ENCODE assay signal across 29 cellular contexts in genomic region chr4:165721815-165722214, GRCh38.
"Had no signal": no experiment of that assay in that cellular context is flagged by ENCODE, and none has a peak within 500 bp of the region (broad histone marks: within the 10 kb centered on the region; RNA-seq: fewer than 3 reads in every experiment).

No MANE protein-coding gene starts in this region.

- H3K36me3 ChIP-seq: ascending aorta, cardiac muscle cell, SJCRH30 had no signal

- ATAC-seq: activated CD8-positive, alpha-beta T cell treated with anti-CD3 and anti-CD28 coated beads for 36 hours; activated T-cell treated with anti-CD3 and anti-CD28 coated beads, Interleukin-2, amount 50 U/mL, for 72 hours; activated T-helper 17 cell treated with anti-CD3 and anti-CD28 coated beads, Interleukin-2, amount 50 U/mL, for 72 hours; Panc1 had no signal

- H3K4me1 ChIP-seq: ascending aorta, SJCRH30 had no signal

- H3K9me3 ChIP-seq: ascending aorta, SJCRH30 had no signal

- H3K4me3 ChIP-seq: ascending aorta, cardiac muscle cell, SJCRH30, SK-N-MC had no signal

- H3K27me3 ChIP-seq: ascending aorta, cardiac muscle cell, SJCRH30 had no signal

- DNase-seq: activated CD4-positive, alpha-beta T cell treated with anti-CD3 and anti-CD28 coated beads, Interleukin-2, amount 10 ng/mL, durations not matched to agents 24 days and 14 days; activated CD4-positive, alpha-beta T cell treated with anti-CD3 and anti-CD28 coated beads, Interleukin-2, amount 50 U/mL, for 4 hours; activated CD8-positive, alpha-beta T cell treated with anti-CD3 and anti-CD28 coated beads for 36 hours; activated effector memory CD4-positive, alpha-beta T cell treated with anti-CD3 and anti-CD28 coated beads, Interleukin-2, amount 50 U/mL, for 16 hours; activated naive CD4-positive, alpha-beta T cell; activated naive CD8-positive, alpha-beta T cell treated with anti-CD3 and anti-CD28 coated beads, Interleukin-2, amount 10 ng/mL, durations not matched to agents 7 days and 5 days; activated T-cell treated with anti-CD3 and anti-CD28 coated beads, Interleukin-2, amount 50 U/mL, for 1 hour; activated T-cell treated with anti-CD3 and anti-CD28 coated beads, Interleukin-2, amount 50 U/mL, for 72 hours; amygdala; Karpas-422; KBM-7; NCI-H1048; NCI-H1105 treated with DMSO at 0.1 percent for 48 hours; NCI-H1436; NCI-H1694; NCI-H1930; NCI-H2081 treated with DMSO at 0.1 percent for 48 hours; NCI-H226; NCI-H446 treated with DMSO at 0.1 percent for 48 hours; NCI-H526; NCI-H774; SHP77; SJCRH30; T1000 had no signal

- H3K27ac ChIP-seq: ascending aorta, cardiac muscle cell, SJCRH30, SK-N-MC had no signal
